Comparison of ENCODE assay signal across 10 cellular contexts in the genomic region with DNA sequence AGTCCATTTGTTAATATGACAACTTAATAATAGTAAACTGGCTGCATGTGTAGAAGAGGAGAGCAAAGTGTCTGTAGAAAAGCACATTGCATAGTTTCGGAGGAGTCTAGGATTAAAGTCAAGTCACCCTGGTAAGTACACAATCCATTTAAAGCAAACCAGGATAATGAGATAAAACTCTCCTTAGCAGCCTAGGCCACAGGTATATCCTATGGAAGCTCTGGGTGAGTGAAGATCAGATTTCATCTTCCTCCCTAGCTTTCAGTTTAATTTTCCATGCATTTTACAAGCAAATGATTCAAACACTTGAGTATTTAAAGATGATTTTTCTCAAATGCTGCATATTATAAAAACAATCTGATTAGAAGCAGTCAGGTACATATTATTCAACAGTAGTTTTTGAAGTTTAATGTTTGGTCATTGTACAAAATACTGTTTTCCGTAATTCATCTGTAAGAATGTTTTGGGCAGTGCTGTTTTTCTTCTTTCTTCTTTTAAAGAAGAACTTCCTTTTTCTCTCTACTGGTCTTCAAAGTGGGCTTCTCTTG. TPM values are rescaled to one million over a fixed set of nuclear protein-coding genes. Genes with fewer than 3 reads are reported as not detected.
A peak's percentile ranks its signal among the peaks of the same experiment; 100 is the strongest.
DNase-seq lines count a peak whose midpoint lies in the region; ATAC-seq and TF ChIP-seq lines count a peak whose summit lies in the region.
"Had no signal": no experiment of that assay in that cellular context is flagged by ENCODE, and none has a peak within 500 bp of the region (broad histone marks: within the 10 kb centered on the region; RNA-seq: fewer than 3 reads in every experiment).

No MANE protein-coding gene starts in this region.

- no TSS peak for BruUV-seq in PC-3 (replicated peaks; lab: Mats Ljungman, UMichigan)

- no peak overlapping the region for H2AFZ ChIP-seq in PC-3 (ENCODE audit: low read length)

- 33 to 58% methylated on average over 2 of the region's 2 CpGs for WGBS in sigmoid colon, 2 donors

- no peak overlapping the region for H3K9ac ChIP-seq in PC-3 (ENCODE audit: low read length)
- no peak overlapping the region for H3K9ac ChIP-seq in stomach smooth muscle (ENCODE audit: low read length in 2 of 2)

- H3K79me2 ChIP-seq in PC-3 (ENCODE audit: low read length), result peaks cover 78% of the 10 kb centered on the region

- H3K4me2 ChIP-seq in PC-3 (ENCODE audit: low read length), result peak overlapping the region; percentile 64

- H3K36me3 ChIP-seq in PC-3 (ENCODE audit: low read depth, low read length) (no peaks in the 10 kb centered on the region), stomach smooth muscle (ENCODE audit: control insufficient read depth in 2 of 2, insufficient read depth in 2 of 2, low read length in 2 of 2) (no peaks in the 10 kb centered on the region), sigmoid colon (no peaks in the 10 kb centered on the region)

- H3K27me3 ChIP-seq in PC-3 (ENCODE audit: low read length), result no peaks in the 10 kb centered on the region
- H3K27me3 ChIP-seq in stomach smooth muscle (ENCODE audit: control insufficient read depth in 1 of 2, insufficient read depth in 2 of 2, low read length in 2 of 2), result no peaks in the 10 kb centered on the region
- no peaks in the 10 kb centered on the region for H3K27me3 ChIP-seq in sigmoid colon

- CTCF ChIA-PET in PC-3 (lab: Charles Lee), result no interaction called here

- TF ChIP-seq CTCF in PC-3 (conservative IDR thresholded peaks at IDR 0.05; ENCODE audit: low read depth, low read length) (no peak), sigmoid colon (IDR thresholded peaks at IDR 0.05) (no peak)

- no peak for TF ChIP-seq POLR2A in sigmoid colon (IDR thresholded peaks at IDR 0.05)

- H3K4me3 ChIP-seq in PC-3 (ENCODE audit: low read length), result peak overlapping the region; percentile 2; the same call in 1 of the 2 replicates
- peak overlapping the region; percentile 8 to 10 for H3K4me3 ChIP-seq in stomach smooth muscle (ENCODE audit: low read length in 2 of 2)
- H3K4me3 ChIP-seq in sigmoid colon, result no peak overlapping the region

- DNase-seq in Right ventricle myocardium superior (no peak), cardiac septum (ENCODE audit: low spot score) (no peak), PC-3 (peak; percentile 51), left ventricle myocardium superior (no peak), NCI-H1436 (lab: John Stamatoyannopoulos, UW) (no peak), sigmoid colon (no peak)
- DNase-seq: erythroblast; stimulated activated CD4-positive, alpha-beta T cell treated with anti-CD3 and anti-CD28 coated beads, Interleukin-4, amount 100 ng/mL, for 4 hours had no signal

- H3K27ac ChIP-seq in PC-3 (ENCODE audit: low read length), result no peak overlapping the region
- no peak overlapping the region for H3K27ac ChIP-seq in stomach smooth muscle (ENCODE audit: low read length)
- peak overlapping the region in 1 of 4 donors; percentile 58 for H3K27ac ChIP-seq in sigmoid colon

- no peaks in the 10 kb centered on the region for H3K9me2 ChIP-seq in PC-3 (replicated peaks; ENCODE audit: low read length)

- POLR2A ChIA-PET in PC-3 (lab: Charles Lee; ENCODE audit: unreplicated experiment), result interaction anchor here (0.6 kb wide), 1 partner anchor 114 kb away, joined by 3 read pairs; no protein-coding TSS in a partner anchor

- intact Hi-C loops in Right ventricle myocardium superior (cut with DNase I) (no loop called here), cardiac septum (cut with DNase I) (no loop called here), PC-3 (cut with micrococcal nuclease) (no loop called here), left ventricle myocardium superior (cut with micrococcal nuclease) (no loop called here), sigmoid colon (cut with DNase I) (no loop called here)

- TF ChIP-seq EP300 in sigmoid colon (IDR thresholded peaks at IDR 0.05), result no peak

- no peaks in the 10 kb centered on the region for H3F3A ChIP-seq in PC-3 (ENCODE audit: low read length, unreplicated experiment)

- peak; percentile 28 for ATAC-seq in Right ventricle myocardium superior (ENCODE audit: poor library complexity)
- peak; percentile 92 for ATAC-seq in PC-3
- peak; percentile 38 for ATAC-seq in left ventricle myocardium superior
- ATAC-seq in HG03280 (IDR thresholded peaks at IDR 0.05; ENCODE audit: unreplicated experiment), result no peak

- H3K9me3 ChIP-seq in PC-3 (ENCODE audit: low read length), result no peaks in the 10 kb centered on the region
- H3K9me3 ChIP-seq in stomach smooth muscle (ENCODE audit: control insufficient read depth in 2 of 2, low read length in 2 of 2), result no peaks in the 10 kb centered on the region
- H3K9me3 ChIP-seq in sigmoid colon, result no peaks in the 10 kb centered on the region

- peaks cover 8% of the 10 kb centered on the region for H4K20me1 ChIP-seq in PC-3 (ENCODE audit: low read length)

- H3K4me1 ChIP-seq in PC-3 (ENCODE audit: insufficient read depth, low read length) (peaks cover 26% of the 10 kb centered on the region), stomach smooth muscle (ENCODE audit: control insufficient read depth, insufficient read depth, low read length) (peaks cover 30% of the 10 kb centered on the region), sigmoid colon (peaks cover 0 to 43% (median 34%) of the 10 kb centered on the region in 4 donors)

RNA-seq across cellular contexts. Expression of a gene that starts 10.2 kb away (rescaled TPM):
- total RNA-seq in Right ventricle myocardium superior (66.7 TPM), cardiac septum (58.6 TPM), PC-3 (2014; rRNA removed) (24.2 and 25.9 TPM in 2 replicates), left ventricle myocardium superior (71.7 TPM), sigmoid colon (10 to 100 TPM in 3 of 4 donors, 1 to 10 TPM in 1; 9.4 to 15.3 (median 12.3) TPM)
- 10 to 100 TPM in 1 of 3 donors, 1 to 10 TPM in 2; 4.4 to 21.0 (median 4.8) TPM for polyA plus RNA-seq in sigmoid colon

Comparison
In these comparisons a context has a peak if more than half of its experiments do, and no peak if none do; other contexts are left out.
1. H3K4me3 ChIP-seq: peak in PC-3 (single experiment) and stomach smooth muscle (2 of 2); none in sigmoid colon (0 of 4).